8 cellular contexts compared by ENCODE assay signal in the genomic region with DNA sequence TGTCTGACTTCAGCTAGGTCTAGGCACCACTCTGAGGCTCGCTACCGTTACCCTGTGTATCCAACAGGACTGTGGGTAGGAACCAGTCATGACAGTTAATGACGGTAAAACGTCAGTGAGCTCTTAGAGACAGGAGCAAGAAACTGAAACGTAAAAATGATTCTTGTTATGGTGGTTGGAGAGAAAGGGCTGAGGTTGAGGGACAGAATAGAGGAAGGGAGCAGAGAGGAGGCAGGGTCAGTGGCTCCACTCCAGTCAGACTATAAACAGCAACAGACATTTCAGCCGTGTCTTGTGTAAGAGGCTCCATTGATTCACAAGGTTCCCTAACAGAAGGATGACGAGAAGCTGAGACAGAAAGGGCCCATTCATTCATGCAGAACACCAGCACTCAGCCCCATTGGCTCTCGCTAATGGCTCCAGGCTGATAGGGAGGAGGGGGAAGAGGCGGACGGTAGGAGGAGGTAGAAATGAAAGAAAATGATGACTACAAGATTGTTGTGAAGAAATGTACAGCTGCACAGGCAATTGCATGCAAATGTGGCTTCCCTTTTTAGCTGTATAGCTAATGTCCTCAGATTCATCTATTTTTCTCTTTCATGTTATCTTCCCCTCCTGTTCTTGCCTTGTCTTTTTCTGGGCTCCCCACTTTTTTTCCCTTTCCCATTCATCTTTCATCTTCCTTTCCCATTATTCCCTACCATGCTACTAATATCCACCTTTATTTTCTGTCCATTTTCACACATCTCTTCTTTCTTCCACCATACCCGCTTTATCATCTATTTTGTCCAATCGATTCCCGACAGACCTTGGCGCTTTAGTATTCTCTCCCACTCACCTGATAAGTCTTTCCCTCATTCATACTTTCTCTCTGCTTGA. TPM values are rescaled to one million over a fixed set of nuclear protein-coding genes. Genes with fewer than 3 reads are reported as not detected.
DNase-seq lines count a peak whose midpoint lies in the region; ATAC-seq and TF ChIP-seq lines count a peak whose summit lies in the region.

No MANE protein-coding gene starts in this region.

- peak overlapping the region; percentile 98 for H3K27ac Mint-ChIP-seq in activated B cell treated with CpG ODN at 0.5 μM for 24 hours
- peak overlapping the region; percentile 9 to 93 for H3K27ac Mint-ChIP-seq in stimulated activated naive CD8-positive, alpha-beta T cell treated with anti-CD3 and anti-CD28 coated beads, Interleukin-15, amount 100 ng/mL, for 72 hours

- TF ChIP-seq CTCF in activated B cell treated with CpG ODN at 0.5 μM for 24 hours (IDR thresholded peaks at IDR 0.05): no peak
- no peak for TF ChIP-seq CTCF in BE2C (IDR thresholded peaks at IDR 0.05; ENCODE audit: low read depth, low read length)

- H3K36me3 ChIP-seq in BE2C: no peaks in the 10 kb centered on the region

- H3K4me3 Mint-ChIP-seq in activated B cell treated with CpG ODN at 0.5 μM for 24 hours: peak overlapping the region; percentile 73
- peak overlapping the region; percentile 49 to 63 for H3K4me3 Mint-ChIP-seq in stimulated activated naive CD8-positive, alpha-beta T cell treated with anti-CD3 and anti-CD28 coated beads, Interleukin-15, amount 100 ng/mL, for 72 hours

- no peaks in the 10 kb centered on the region for H3K36me3 Mint-ChIP-seq in activated B cell treated with CpG ODN at 0.5 μM for 24 hours (ENCODE audit: low read depth)

- intact Hi-C loops in activated B cell treated with CpG ODN at 0.5 μM for 24 hours (cut with micrococcal nuclease): loop anchor here (1.0 to 2.0 kb wide), 12 partner anchors 11 to 278 kb away; no protein-coding TSS in a partner anchor

- peaks cover 72% of the 10 kb centered on the region for H3K4me1 Mint-ChIP-seq in activated B cell treated with CpG ODN at 0.5 μM for 24 hours
- peaks cover 65% of the 10 kb centered on the region for H3K4me1 Mint-ChIP-seq in stimulated activated naive CD8-positive, alpha-beta T cell treated with anti-CD3 and anti-CD28 coated beads, Interleukin-15, amount 100 ng/mL, for 72 hours

- H3K4me1 ChIP-seq in BE2C: peaks cover 4% of the 10 kb centered on the region; the same call in 1 of the 2 replicates

- POLR2A ChIA-PET in activated B cell treated with CpG ODN at 0.5 μM for 24 hours (lab: Charles Lee): interaction anchor here (0.6 to 6.5 kb wide), 36 partner anchors 9 to 293 kb away, joined by 3 to 146 read pairs (median 6); no protein-coding TSS in a partner anchor

- H3K27me3 Mint-ChIP-seq in activated B cell treated with CpG ODN at 0.5 μM for 24 hours: no peaks in the 10 kb centered on the region
- H3K27me3 Mint-ChIP-seq in stimulated activated naive CD8-positive, alpha-beta T cell treated with anti-CD3 and anti-CD28 coated beads, Interleukin-15, amount 100 ng/mL, for 72 hours: no peaks in the 10 kb centered on the region

- DNase-seq in Ammon's horn (ENCODE audit: low spot score) (peak; percentile 94), activated B cell treated with CpG ODN at 0.5 μM for 24 hours (peak; percentile 47), globus pallidus (ENCODE audit: low spot score) (peak; percentile 96), BE2C (no peak), HuH-7 (ENCODE audit: low spot score) (no peak)
- peak in 1 of 2 donors; percentile 34 for DNase-seq in stimulated activated naive CD8-positive, alpha-beta T cell treated with anti-CD3 and anti-CD28 coated beads, Interleukin-15, amount 100 ng/mL, for 72 hours

- no peaks in the 10 kb centered on the region for H3K9me3 ChIP-seq in BE2C

- no peak overlapping the region for H3K4me3 ChIP-seq in BE2C (ENCODE audit: low read depth, low read length)

- CTCF ChIA-PET in activated B cell treated with CpG ODN at 0.5 μM for 24 hours (lab: Charles Lee): interaction anchor here (0.7 to 4.7 kb wide), 18 partner anchors 9 to 381 kb away, joined by 3 to 62 read pairs (median 4); no protein-coding TSS in a partner anchor

- no peaks in the 10 kb centered on the region for H3K27me3 ChIP-seq in BE2C

- H3K9me3 Mint-ChIP-seq in activated B cell treated with CpG ODN at 0.5 μM for 24 hours: no peaks in the 10 kb centered on the region
- no peaks in the 10 kb centered on the region for H3K9me3 Mint-ChIP-seq in stimulated activated naive CD8-positive, alpha-beta T cell treated with anti-CD3 and anti-CD28 coated beads, Interleukin-15, amount 100 ng/mL, for 72 hours

- ATAC-seq in GM19025 (IDR thresholded peaks at IDR 0.05; ENCODE audit: low read depth, unreplicated experiment): peak; percentile 44
- peak; percentile 62 for ATAC-seq in HG03103 (IDR thresholded peaks at IDR 0.05; ENCODE audit: low read depth, unreplicated experiment)
- ATAC-seq in activated B cell treated with CpG ODN at 0.5 μM for 24 hours (ENCODE audit: low read depth): peak; percentile 78
- ATAC-seq in stimulated activated naive CD8-positive, alpha-beta T cell treated with anti-CD3 and anti-CD28 coated beads, Interleukin-15, amount 100 ng/mL, for 72 hours: peak; percentile 0

RNA-seq across cellular contexts. Expression of gene ETS1, which starts 34.3 kb away (rescaled TPM):
- 286 and 301 TPM in 2 replicates for total RNA-seq in activated B cell treated with CpG ODN at 0.5 μM for 24 hours
- 23.4 TPM for polyA plus RNA-seq in BE2C (2012; ENCODE audit: insufficient read depth, insufficient read length, low read depth)

Comparison
In these comparisons a context has a peak if more than half of its experiments do, and no peak if none do; other contexts are left out.
1. DNase-seq: peak in Ammon's horn (single experiment), activated B cell treated with CpG ODN at 0.5 μM for 24 hours (single experiment) and globus pallidus (single experiment); none in BE2C (single experiment) and HuH-7 (single experiment).
2. ATAC-seq: peak in every context shown above with its lines; median percentile 78 in activated B cell treated with CpG ODN at 0.5 μM for 24 hours; 62 in HG03103; 44 in GM19025; 0 in stimulated activated naive CD8-positive, alpha-beta T cell treated with anti-CD3 and anti-CD28 coated beads, Interleukin-15, amount 100 ng/mL, for 72 hours.